1 cellular context compared by ENCODE assay signal in genomic region chr4:121711263-121712000, GRCh38.
TF ChIP-seq lines count a peak whose summit lies in the region.

No MANE protein-coding gene starts in this region.

TF ChIP-seq in HepG2, 621 proteins besides CTCF, POLR2A, EP300 and RAD21 (continued from another document and continues in another):
- TF ChIP-seq SAFB2 (CRISPR knock-in tag; IDR thresholded peaks at IDR 0.05; ENCODE audit: borderline replicate concordance, low read depth) (no peak), ZNF20 (CRISPR knock-in tag; IDR thresholded peaks at IDR 0.05) (no peak), KDM5A (IDR thresholded peaks at IDR 0.05; ENCODE audit: borderline replicate concordance, low read length) (no peak), FOXP1 (IDR thresholded peaks at IDR 0.05) (no peak), FOXP1 (CRISPR knock-in tag; IDR thresholded peaks at IDR 0.05) (no peak), ARHGAP35 (CRISPR knock-in tag; IDR thresholded peaks at IDR 0.05; ENCODE audit: borderline replicate concordance) (no peak), POLR2AphosphoS5 (IDR thresholded peaks at IDR 0.05; ENCODE audit: low read depth, low read length) (no peak), ZNF460 (CRISPR knock-in tag; IDR thresholded peaks at IDR 0.05; ENCODE audit: borderline replicate concordance) (no peak), HMGA1 (CRISPR knock-in tag; conservative IDR thresholded peaks at IDR 0.05) (no peak), ZBTB26 (CRISPR knock-in tag; IDR thresholded peaks at IDR 0.05; ENCODE audit: borderline replicate concordance) (no peak), THYN1 (CRISPR knock-in tag; IDR thresholded peaks at IDR 0.05; ENCODE audit: borderline replicate concordance, low read depth) (no peak), SMAD9 (CRISPR knock-in tag; IDR thresholded peaks at IDR 0.05) (no peak), FOSL2 (CRISPR knock-in tag; IDR thresholded peaks at IDR 0.05) (peak; percentile 99), TFAP4 (IDR thresholded peaks at IDR 0.05; ENCODE audit: borderline replicate concordance, low read depth) (peak; percentile 21; the same call in 1 of the 2 replicates), ZNF264 (CRISPR knock-in tag; IDR thresholded peaks at IDR 0.05) (0 out of 2 replicates have a peak, but pooled peaks have one; percentile 43), ZNF12 (CRISPR knock-in tag; IDR thresholded peaks at IDR 0.05) (no peak), DPF2 (CRISPR knock-in tag; IDR thresholded peaks at IDR 0.05; ENCODE audit: borderline replicate concordance, low read depth) (no peak), EED (CRISPR knock-in tag; IDR thresholded peaks at IDR 0.05) (no peak), RCOR2 (CRISPR knock-in tag; IDR thresholded peaks at IDR 0.05) (no peak), NKX3-1 (CRISPR knock-in tag; IDR thresholded peaks at IDR 0.05) (no peak), IRF2 (CRISPR knock-in tag; IDR thresholded peaks at IDR 0.05) (0 out of 2 replicates have a peak, but pooled peaks have one; percentile 29), TEAD3 (CRISPR knock-in tag; optimal IDR thresholded peaks at IDR 0.05; ENCODE audit: borderline replicate concordance) (peak; percentile 78), NR2C2 (CRISPR knock-in tag; IDR thresholded peaks at IDR 0.05; ENCODE audit: borderline replicate concordance) (no peak), ZNF205 (CRISPR knock-in tag; IDR thresholded peaks at IDR 0.05) (no peak), ZGPAT (CRISPR knock-in tag; IDR thresholded peaks at IDR 0.05) (0 out of 2 replicates have a peak, but pooled peaks have one; percentile 24), MIER2 (CRISPR knock-in tag; IDR thresholded peaks at IDR 0.05) (0 out of 2 replicates have a peak, but pooled peaks have one; percentile 40), ZNF281 (CRISPR knock-in tag; IDR thresholded peaks at IDR 0.05; ENCODE audit: borderline replicate concordance) (no peak), TFDP1 (CRISPR knock-in tag; IDR thresholded peaks at IDR 0.05; ENCODE audit: borderline replicate concordance) (peak; percentile 28; the same call in 1 of the 2 replicates), U2AF2 (IDR thresholded peaks at IDR 0.05; ENCODE audit: low read depth, low read length) (no peak), ZFP41 (CRISPR knock-in tag; IDR thresholded peaks at IDR 0.05; ENCODE audit: borderline replicate concordance) (no peak), IKZF5 (CRISPR knock-in tag; IDR thresholded peaks at IDR 0.05) (0 out of 2 replicates have a peak, but pooled peaks have one; percentile 31), CCDC6 (CRISPR knock-in tag; IDR thresholded peaks at IDR 0.05) (peak; percentile 29; the same call in 1 of the 2 replicates), ELF4 (CRISPR knock-in tag; IDR thresholded peaks at IDR 0.05; ENCODE audit: borderline replicate concordance) (no peak), KMT2A (CRISPR knock-in tag; IDR thresholded peaks at IDR 0.05) (peak; percentile 60; the same call in 1 of the 2 replicates), MZF1 (CRISPR knock-in tag; IDR thresholded peaks at IDR 0.05; ENCODE audit: borderline replicate concordance) (no peak), PLRG1 (conservative IDR thresholded peaks at IDR 0.05) (no peak), ZNF143 (CRISPR knock-in tag; IDR thresholded peaks at IDR 0.05) (no peak), ZNF792 (CRISPR knock-in tag; IDR thresholded peaks at IDR 0.05) (peak; percentile 52; the same call in 1 of the 2 replicates), SRSF9 (IDR thresholded peaks at IDR 0.05; ENCODE audit: borderline replicate concordance, insufficient read depth, low read depth, low read length, poor library complexity, severe bottlenecking) (no peak), RXRA (CRISPR knock-in tag; IDR thresholded peaks at IDR 0.05) (peak; percentile 52; the same call in 1 of the 2 replicates), ZNF503 (CRISPR knock-in tag; IDR thresholded peaks at IDR 0.05) (no peak), FOXM1 (CRISPR knock-in tag; IDR thresholded peaks at IDR 0.05) (no peak), ZFP1 (CRISPR knock-in tag; IDR thresholded peaks at IDR 0.05) (no peak), JDP2 (CRISPR knock-in tag; IDR thresholded peaks at IDR 0.05; ENCODE audit: borderline replicate concordance) (no peak), ZKSCAN5 (CRISPR knock-in tag; IDR thresholded peaks at IDR 0.05) (no peak), ZNF841 (CRISPR knock-in tag; IDR thresholded peaks at IDR 0.05; ENCODE audit: borderline replicate concordance) (no peak), ZNF766 (CRISPR knock-in tag; IDR thresholded peaks at IDR 0.05; ENCODE audit: borderline replicate concordance) (no peak)
- TF ChIP-seq, protein P1, sequence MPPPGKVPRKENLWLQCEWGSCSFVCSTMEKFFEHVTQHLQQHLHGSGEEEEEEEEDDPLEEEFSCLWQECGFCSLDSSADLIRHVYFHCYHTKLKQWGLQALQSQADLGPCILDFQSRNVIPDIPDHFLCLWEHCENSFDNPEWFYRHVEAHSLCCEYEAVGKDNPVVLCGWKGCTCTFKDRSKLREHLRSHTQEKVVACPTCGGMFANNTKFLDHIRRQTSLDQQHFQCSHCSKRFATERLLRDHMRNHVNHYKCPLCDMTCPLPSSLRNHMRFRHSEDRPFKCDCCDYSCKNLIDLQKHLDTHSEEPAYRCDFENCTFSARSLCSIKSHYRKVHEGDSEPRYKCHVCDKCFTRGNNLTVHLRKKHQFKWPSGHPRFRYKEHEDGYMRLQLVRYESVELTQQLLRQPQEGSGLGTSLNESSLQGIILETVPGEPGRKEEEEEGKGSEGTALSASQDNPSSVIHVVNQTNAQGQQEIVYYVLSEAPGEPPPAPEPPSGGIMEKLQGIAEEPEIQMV (CRISPR knock-in tag; IDR thresholded peaks at IDR 0.05; ENCODE audit: low read depth): peak; percentile 68; the same call in 1 of the 2 replicates
- TF ChIP-seq, protein P2, sequence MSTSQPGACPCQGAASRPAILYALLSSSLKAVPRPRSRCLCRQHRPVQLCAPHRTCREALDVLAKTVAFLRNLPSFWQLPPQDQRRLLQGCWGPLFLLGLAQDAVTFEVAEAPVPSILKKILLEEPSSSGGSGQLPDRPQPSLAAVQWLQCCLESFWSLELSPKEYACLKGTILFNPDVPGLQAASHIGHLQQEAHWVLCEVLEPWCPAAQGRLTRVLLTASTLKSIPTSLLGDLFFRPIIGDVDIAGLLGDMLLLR (CRISPR knock-in tag; IDR thresholded peaks at IDR 0.05): no peak
- TF ChIP-seq, protein P3, sequence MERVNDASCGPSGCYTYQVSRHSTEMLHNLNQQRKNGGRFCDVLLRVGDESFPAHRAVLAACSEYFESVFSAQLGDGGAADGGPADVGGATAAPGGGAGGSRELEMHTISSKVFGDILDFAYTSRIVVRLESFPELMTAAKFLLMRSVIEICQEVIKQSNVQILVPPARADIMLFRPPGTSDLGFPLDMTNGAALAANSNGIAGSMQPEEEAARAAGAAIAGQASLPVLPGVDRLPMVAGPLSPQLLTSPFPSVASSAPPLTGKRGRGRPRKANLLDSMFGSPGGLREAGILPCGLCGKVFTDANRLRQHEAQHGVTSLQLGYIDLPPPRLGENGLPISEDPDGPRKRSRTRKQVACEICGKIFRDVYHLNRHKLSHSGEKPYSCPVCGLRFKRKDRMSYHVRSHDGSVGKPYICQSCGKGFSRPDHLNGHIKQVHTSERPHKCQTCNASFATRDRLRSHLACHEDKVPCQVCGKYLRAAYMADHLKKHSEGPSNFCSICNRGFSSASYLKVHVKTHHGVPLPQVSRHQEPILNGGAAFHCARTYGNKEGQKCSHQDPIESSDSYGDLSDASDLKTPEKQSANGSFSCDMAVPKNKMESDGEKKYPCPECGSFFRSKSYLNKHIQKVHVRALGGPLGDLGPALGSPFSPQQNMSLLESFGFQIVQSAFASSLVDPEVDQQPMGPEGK (CRISPR knock-in tag; IDR thresholded peaks at IDR 0.05): peak; percentile 34; the same call in 1 of the 2 replicates
- TF ChIP-seq, protein P4, sequence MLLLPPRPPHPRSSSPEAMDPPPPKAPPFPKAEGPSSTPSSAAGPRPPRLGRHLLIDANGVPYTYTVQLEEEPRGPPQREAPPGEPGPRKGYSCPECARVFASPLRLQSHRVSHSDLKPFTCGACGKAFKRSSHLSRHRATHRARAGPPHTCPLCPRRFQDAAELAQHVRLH (CRISPR knock-in tag; IDR thresholded peaks at IDR 0.05; ENCODE audit: borderline replicate concordance, low read depth): no peak
- TF ChIP-seq, protein P5, sequence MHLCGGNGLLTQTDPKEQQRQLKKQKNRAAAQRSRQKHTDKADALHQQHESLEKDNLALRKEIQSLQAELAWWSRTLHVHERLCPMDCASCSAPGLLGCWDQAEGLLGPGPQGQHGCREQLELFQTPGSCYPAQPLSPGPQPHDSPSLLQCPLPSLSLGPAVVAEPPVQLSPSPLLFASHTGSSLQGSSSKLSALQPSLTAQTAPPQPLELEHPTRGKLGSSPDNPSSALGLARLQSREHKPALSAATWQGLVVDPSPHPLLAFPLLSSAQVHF (CRISPR knock-in tag; IDR thresholded peaks at IDR 0.05): no peak
